8 cellular contexts compared by ENCODE assay signal in the genomic region with DNA sequence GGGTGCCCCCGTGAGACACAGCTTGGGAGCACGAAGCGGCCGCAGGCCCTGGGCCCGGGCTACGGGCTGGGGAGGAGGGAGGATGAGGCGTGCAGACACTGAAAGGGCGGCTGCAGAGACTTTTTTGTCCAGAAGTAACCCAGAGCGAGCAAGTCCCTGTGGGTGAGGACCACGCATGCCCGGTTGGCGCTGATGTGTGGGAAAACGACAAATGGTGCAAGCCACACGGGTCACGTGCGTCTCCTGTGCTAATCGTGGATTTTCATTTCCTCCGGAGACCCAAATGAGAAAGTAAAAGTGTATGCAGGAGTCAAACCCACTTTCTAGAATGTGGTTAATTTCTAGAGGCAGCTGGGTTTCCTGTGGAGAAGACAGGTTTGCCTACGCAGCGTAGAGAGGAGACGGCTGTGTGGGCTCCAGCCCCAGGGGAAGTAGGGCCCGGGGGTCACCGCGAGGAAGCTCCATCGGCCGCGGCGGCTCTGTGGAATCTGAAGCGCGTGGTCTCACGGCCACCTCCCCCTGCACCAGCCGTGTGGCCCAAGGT. TPM values are rescaled to one million over a fixed set of nuclear protein-coding genes. Genes with fewer than 3 reads are reported as not detected.
A peak's percentile ranks its signal among the peaks of the same experiment; 100 is the strongest.
DNase-seq lines count a peak whose midpoint lies in the region; ATAC-seq and TF ChIP-seq lines count a peak whose summit lies in the region.

No MANE protein-coding gene starts in this region.

- CTCF ChIA-PET in OCI-LY7 (lab: Charles Lee; ENCODE audit: unreplicated experiment), result no interaction called here

- H3K9me3 Mint-ChIP-seq in activated naive CD8-positive, alpha-beta T cell treated with anti-CD3 and anti-CD28 coated beads, Interleukin-2, amount 10 ng/mL, durations not matched to agents 7 days and 5 days, result no peaks in the 10 kb centered on the region

- intact Hi-C loops in OCI-LY7 (cut with micrococcal nuclease; ENCODE audit: unreplicated experiment), result no loop called here

- POLR2A ChIA-PET in OCI-LY7 (lab: Charles Lee), result no interaction called here
- POLR2A ChIA-PET in activated naive CD8-positive, alpha-beta T cell treated with anti-CD3 and anti-CD28 coated beads, Interleukin-2, amount 10 ng/mL, durations not matched to agents 7 days and 5 days (lab: Charles Lee), result interaction anchor here (0.9 to 2.2 kb wide), 6 partner anchors 10 to 183 kb away, joined by 3 to 28 read pairs (median 10); a partner anchor contains a TSS

- H3K4me1 Mint-ChIP-seq in activated naive CD8-positive, alpha-beta T cell treated with anti-CD3 and anti-CD28 coated beads, Interleukin-2, amount 10 ng/mL, durations not matched to agents 7 days and 5 days, result peaks cover 15% of the 10 kb centered on the region

- ATAC-seq in HG02642 (IDR thresholded peaks at IDR 0.05; ENCODE audit: poor library complexity, unreplicated experiment), result peak; percentile 95
- peak; percentile 94 for ATAC-seq in activated naive CD8-positive, alpha-beta T cell treated with anti-CD3 and anti-CD28 coated beads, Interleukin-2, amount 10 ng/mL, durations not matched to agents 7 days and 5 days (ENCODE audit: low read depth)

- H3K79me2 ChIP-seq in OCI-LY7 (ENCODE audit: insufficient read depth, low read depth, low read length), result no peaks in the 10 kb centered on the region

- DNase-seq in GM13977 (ENCODE audit: low spot score), result peak; percentile 93
- DNase-seq in OCI-LY7 (ENCODE audit: low spot score), result peak; percentile 25
- peak; percentile 82 for DNase-seq in activated naive CD8-positive, alpha-beta T cell treated with anti-CD3 and anti-CD28 coated beads, Interleukin-2, amount 10 ng/mL, durations not matched to agents 7 days and 5 days
- DNase-seq in stimulated activated CD4-positive, alpha-beta T cell treated with anti-CD3 and anti-CD28 coated beads, Interleukin-2, amount 100 ng/mL, for 48 hours, result peak; percentile 44 to 61
- no peak for DNase-seq in cerebellar nuclear complex (lab: John Stamatoyannopoulos, UW)
- DNase-seq in NCI-H748 (lab: John Stamatoyannopoulos, UW; ENCODE audit: unreplicated experiment), result no peak
- DNase-seq in SHP77 (lab: John Stamatoyannopoulos, UW), result no peak

- peak overlapping the region; percentile 73 for H3K4me3 Mint-ChIP-seq in activated naive CD8-positive, alpha-beta T cell treated with anti-CD3 and anti-CD28 coated beads, Interleukin-2, amount 10 ng/mL, durations not matched to agents 7 days and 5 days

- H3K36me3 ChIP-seq in OCI-LY7 (ENCODE audit: insufficient read depth, low read length), result no peaks in the 10 kb centered on the region

- 0 out of 2 replicates have a peak overlapping the region, but pooled peaks have one; percentile 9 for H2AFZ ChIP-seq in OCI-LY7 (ENCODE audit: low read length)

- H3K27ac ChIP-seq in OCI-LY7 (ENCODE audit: low read depth, low read length, poor library complexity, severe bottlenecking), result no peak overlapping the region

- in situ Hi-C loops in GM13977 (cut with MboI; ENCODE audit: low pct_unique_long_range_greater_than_20kb, low sequenced_read_pairs, unreplicated experiment), result no loop called here

- H4K20me1 ChIP-seq in OCI-LY7 (ENCODE audit: insufficient read depth, low read length), result no peaks in the 10 kb centered on the region

- no peak for TF ChIP-seq CTCF in GM13977 (IDR thresholded peaks at IDR 0.05; ENCODE audit: extremely low read depth, insufficient read depth, missing control alignments)
- TF ChIP-seq CTCF in OCI-LY7 (conservative IDR thresholded peaks at IDR 0.05; ENCODE audit: low read length), result no peak

- peak overlapping the region; percentile 53 for H3K4me2 ChIP-seq in OCI-LY7 (ENCODE audit: low read length)

- no peaks in the 10 kb centered on the region for H3K9me2 ChIP-seq in OCI-LY7 (ENCODE audit: insufficient read depth, low read length)

- no peaks in the 10 kb centered on the region for H3K4me1 ChIP-seq in OCI-LY7 (ENCODE audit: insufficient read depth, low read length, poor library complexity, severe bottlenecking)

- peaks cover 19% of the 10 kb centered on the region for H3K27me3 Mint-ChIP-seq in activated naive CD8-positive, alpha-beta T cell treated with anti-CD3 and anti-CD28 coated beads, Interleukin-2, amount 10 ng/mL, durations not matched to agents 7 days and 5 days

- H3K9me3 ChIP-seq in OCI-LY7 (ENCODE audit: low read length), result no peaks in the 10 kb centered on the region

- H3K36me3 Mint-ChIP-seq in activated naive CD8-positive, alpha-beta T cell treated with anti-CD3 and anti-CD28 coated beads, Interleukin-2, amount 10 ng/mL, durations not matched to agents 7 days and 5 days, result no peaks in the 10 kb centered on the region

- H3K4me3 ChIP-seq in OCI-LY7 (ENCODE audit: low read depth, low read length, poor library complexity, severe bottlenecking), result no peak overlapping the region

- BruUV-seq in OCI-LY7 (replicated peaks; lab: Mats Ljungman, UMichigan), result no TSS peak

- peak overlapping the region; percentile 90 for H3K27ac Mint-ChIP-seq in activated naive CD8-positive, alpha-beta T cell treated with anti-CD3 and anti-CD28 coated beads, Interleukin-2, amount 10 ng/mL, durations not matched to agents 7 days and 5 days

RNA-seq across cellular contexts. Expression of a gene that starts 19.0 kb away (rescaled TPM):
- 0.05 TPM in 1 of 2 replicates, not detected in the other for total RNA-seq in OCI-LY7 (2014; rRNA removed; shearing (Covaris generic))
- 0.28 TPM in 1 of 2 replicates, not detected in the other for total RNA-seq in OCI-LY7 (2022)
- total RNA-seq in activated naive CD8-positive, alpha-beta T cell treated with anti-CD3 and anti-CD28 coated beads, Interleukin-2, amount 10 ng/mL, durations not matched to agents 7 days and 5 days, result 10 to 100 TPM; 15.2 to 15.8 TPM

RNA-seq across cellular contexts. Expression of a gene that starts 34.7 kb away (rescaled TPM):
- total RNA-seq in OCI-LY7 (2014; rRNA removed; shearing (Covaris generic)), result 12.8 and 15.2 TPM in 2 replicates
- total RNA-seq in OCI-LY7 (2022), result 32.9 and 34.8 TPM in 2 replicates
- total RNA-seq in activated naive CD8-positive, alpha-beta T cell treated with anti-CD3 and anti-CD28 coated beads, Interleukin-2, amount 10 ng/mL, durations not matched to agents 7 days and 5 days, result 10 to 100 TPM; 34.9 to 35.8 TPM

Comparison
In these comparisons a context has a peak if more than half of its experiments do, and no peak if none do; other contexts are left out.
1. DNase-seq: peak in GM13977 (single experiment), OCI-LY7 (single experiment), activated naive CD8-positive, alpha-beta T cell treated with anti-CD3 and anti-CD28 coated beads, Interleukin-2, amount 10 ng/mL, durations not matched to agents 7 days and 5 days (single experiment) and stimulated activated CD4-positive, alpha-beta T cell treated with anti-CD3 and anti-CD28 coated beads, Interleukin-2, amount 100 ng/mL, for 48 hours (2 of 2); none in cerebellar nuclear complex (0 of 2), NCI-H748 (single experiment) and SHP77 (0 of 2).
2. RNA of a gene that starts 19.0 kb away (total RNA-seq): 15.2 to 15.8 TPM in activated naive CD8-positive, alpha-beta T cell treated with anti-CD3 and anti-CD28 coated beads, Interleukin-2, amount 10 ng/mL, durations not matched to agents 7 days and 5 days; 0.05 to 0.28 TPM in OCI-LY7; every median in the first group is over 10 times any median in the second.